ENCODE assay signal across 8 cellular contexts in genomic region chr14:32702571-32702970, GRCh38.
DNase-seq lines count a peak whose midpoint lies in the region; ATAC-seq and TF ChIP-seq lines count a peak whose summit lies in the region.

No MANE protein-coding gene starts in this region.

- H2AFZ ChIP-seq in H9 (ENCODE audit: low read length): no peak overlapping the region

- H2BK5ac ChIP-seq in H9 (ENCODE audit: insufficient read length, low read length): no peak overlapping the region

- H3K14ac ChIP-seq in H9 (ENCODE audit: insufficient read depth, low read length): no peak overlapping the region

- no peaks in the 10 kb centered on the region for H3K27me3 ChIP-seq in H9 (ENCODE audit: insufficient read depth, low read length)

- H2BK12ac ChIP-seq in H9 (ENCODE audit: insufficient read length, low read depth, low read length): no peak overlapping the region

- no peaks in the 10 kb centered on the region for H3K9me3 ChIP-seq in H9 (ENCODE audit: control insufficient read depth, low read depth, low read length)

- H3K23ac ChIP-seq in H9 (ENCODE audit: insufficient read length, low read depth, low read length): no peak overlapping the region

- H4K8ac ChIP-seq in H9 (replicated peaks; ENCODE audit: insufficient read length, low read depth, low read length): no peak overlapping the region

- H4K20me1 ChIP-seq in H9 (ENCODE audit: control insufficient read depth, insufficient read depth, insufficient read length): no peaks in the 10 kb centered on the region

- H3K23me2 ChIP-seq in H9 (ENCODE audit: insufficient read length, low read depth, low read length, poor library complexity, severe bottlenecking): no peaks in the 10 kb centered on the region

- no peak overlapping the region for H3K18ac ChIP-seq in H9 (ENCODE audit: insufficient read length, low read depth, low read length)

- whole genome bisulfite sequencing in H9 (ENCODE audit: extremely low coverage, insufficient read length, low lambda C conversion rate): no CpG with 5 or more reads among the region's 8 CpGs

- H3K4ac ChIP-seq in H9 (ENCODE audit: low read depth, low read length): no peak overlapping the region

- H3K4me3 Mint-ChIP-seq in H9: no peak overlapping the region
- H3K4me3 Mint-ChIP-seq in activated B cell treated with CpG ODN at 0.5 μM for 24 hours: no peak overlapping the region

- H3K9me3 Mint-ChIP-seq in H9 (no peaks in the 10 kb centered on the region), activated B cell treated with CpG ODN at 0.5 μM for 24 hours (no peaks in the 10 kb centered on the region)

- TF ChIP-seq CTCF in H9 (conservative IDR thresholded peaks at IDR 0.05) (no peak), activated B cell treated with CpG ODN at 0.5 μM for 24 hours (IDR thresholded peaks at IDR 0.05) (no peak)

- peak; percentile 85 for ATAC-seq in activated B cell treated with CpG ODN at 0.5 μM for 24 hours (ENCODE audit: low read depth)

- no peak overlapping the region for H3K56ac ChIP-seq in H9 (ENCODE audit: insufficient read length, low read depth, low read length)

- H4K5ac ChIP-seq in H9 (ENCODE audit: insufficient read length, low read depth, low read length): no peak overlapping the region

- H2BK20ac ChIP-seq in H9 (ENCODE audit: low read depth, low read length, poor library complexity, severe bottlenecking): no peak overlapping the region

- no peaks in the 10 kb centered on the region for H3K79me2 ChIP-seq in H9 (ENCODE audit: insufficient read depth, low read length)

- DNase-seq in GM03348 (ENCODE audit: low spot score) (peak; percentile 44), H9 (peak; percentile 73), activated B cell treated with CpG ODN at 0.5 μM for 24 hours (peak; percentile 14), globus pallidus (ENCODE audit: low spot score) (peak; percentile 72), posterior vena cava (ENCODE audit: low spot score) (peak; percentile 89), CD1c-positive myeloid dendritic cell (ENCODE audit: extremely low spot score) (no peak), T1000 (lab: John Stamatoyannopoulos, UW) (no peak), KG1 (lab: John Stamatoyannopoulos, UW) (no peak)

- no peak overlapping the region for H4K91ac ChIP-seq in H9 (ENCODE audit: insufficient read length, low read depth, low read length)

- peak overlapping the region; percentile 34 to 68 (median 58); a peak in 2 of 7 replicates for H3K27ac Mint-ChIP-seq in H9
- H3K27ac Mint-ChIP-seq in activated B cell treated with CpG ODN at 0.5 μM for 24 hours: peak overlapping the region; percentile 80

- H3K27me3 Mint-ChIP-seq in H9 (ENCODE audit: low read depth) (no peaks in the 10 kb centered on the region), activated B cell treated with CpG ODN at 0.5 μM for 24 hours (no peaks in the 10 kb centered on the region)

- H3K36me3 Mint-ChIP-seq in H9 (ENCODE audit: insufficient read depth in 1 of 3, low read depth in 3 of 3) (no peaks in the 10 kb centered on the region), activated B cell treated with CpG ODN at 0.5 μM for 24 hours (ENCODE audit: low read depth) (no peaks in the 10 kb centered on the region)

- POLR2A ChIA-PET in activated B cell treated with CpG ODN at 0.5 μM for 24 hours (lab: Charles Lee): no interaction called here

- H3K79me1 ChIP-seq in H9 (ENCODE audit: insufficient read depth, low read depth, low read length, poor library complexity, severe bottlenecking): no peaks in the 10 kb centered on the region

- no peak overlapping the region for H3K27ac ChIP-seq in H9 (ENCODE audit: insufficient read length, low read depth, low read length)

- no peaks in the 10 kb centered on the region for H3K4me1 ChIP-seq in H9 (ENCODE audit: insufficient read depth, low read length)

- no peak overlapping the region for H2BK15ac ChIP-seq in H9 (ENCODE audit: low read depth, low read length)

- no peak overlapping the region for H2BK120ac ChIP-seq in H9 (ENCODE audit: low read depth, low read length, poor library complexity, severe bottlenecking)

- H3K4me1 Mint-ChIP-seq in H9 (peaks cover 4 to 8% of the 10 kb centered on the region in 2 experiments), activated B cell treated with CpG ODN at 0.5 μM for 24 hours (peaks cover 13% of the 10 kb centered on the region)

- no peak overlapping the region for H3T11ph ChIP-seq in H9 (ENCODE audit: low read length)

- CTCF ChIA-PET in activated B cell treated with CpG ODN at 0.5 μM for 24 hours (lab: Charles Lee): no interaction called here

- no peak overlapping the region for H2AK5ac ChIP-seq in H9 (ENCODE audit: insufficient read length, low read length)

- intact Hi-C loops in activated B cell treated with CpG ODN at 0.5 μM for 24 hours (cut with micrococcal nuclease): no loop called here
- intact Hi-C loops in posterior vena cava (cut with DNase I): no loop called here

- no peak overlapping the region for H3K4me2 ChIP-seq in H9 (ENCODE audit: insufficient read depth, insufficient read length, low read length)

- no peak overlapping the region for H3K9ac ChIP-seq in H9 (ENCODE audit: extremely low read depth, insufficient read length, low read length)

Comparison
In these comparisons a context has a peak if more than half of its experiments do, and no peak if none do; other contexts are left out.
1. DNase-seq: peak in GM03348 (single experiment), H9 (single experiment), activated B cell treated with CpG ODN at 0.5 μM for 24 hours (single experiment), globus pallidus (single experiment) and posterior vena cava (single experiment); none in CD1c-positive myeloid dendritic cell (single experiment), T1000 (single experiment) and KG1 (single experiment).